ENCODE assay signal across 11 cellular contexts in the genomic region with DNA sequence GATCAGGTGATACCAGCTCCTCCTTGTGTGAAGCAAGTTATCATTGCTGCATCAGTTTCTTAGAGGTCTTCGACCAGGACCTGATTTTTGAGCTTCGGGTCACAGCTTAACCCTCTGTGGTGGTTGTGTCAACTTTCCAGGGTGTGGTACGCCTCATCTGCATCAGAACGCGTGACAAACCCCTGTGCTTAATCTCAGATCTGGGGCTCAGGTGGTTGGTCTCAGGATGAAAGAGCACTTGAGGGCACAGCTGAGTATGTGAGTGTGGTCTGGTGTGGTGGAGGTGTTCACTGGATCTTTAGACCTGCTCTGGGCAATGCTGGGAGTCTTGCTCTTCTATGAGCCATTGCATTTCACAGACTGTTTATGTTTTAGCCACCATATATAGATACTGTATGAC.
DNase-seq lines count a peak whose midpoint lies in the region; ATAC-seq lines count a peak whose summit lies in the region.
"Had no signal": no experiment of that assay in that cellular context is flagged by ENCODE, and none has a peak within 500 bp of the region (broad histone marks: within the 10 kb centered on the region; RNA-seq: fewer than 3 reads in every experiment).

No MANE protein-coding gene starts in this region.

- ATAC-seq in GM18907 (IDR thresholded peaks at IDR 0.05; ENCODE audit: unreplicated experiment), result peak; percentile 63
- ATAC-seq in left colon, result no peak
- ATAC-seq: Panc1 had no signal

- intact Hi-C loops in left colon (cut with DNase I, micrococcal nuclease), result no loop called here

- DNase-seq in activated CD4-positive, alpha-beta T cell treated with anti-CD3 and anti-CD28 coated beads for 4 hours, result peak; percentile 19 to 29
- DNase-seq in activated effector memory CD4-positive, alpha-beta T cell treated with anti-CD3 and anti-CD28 coated beads, Interleukin-2, amount 50 U/mL, for 16 hours, result peak; percentile 76
- peak; percentile 52 for DNase-seq in stimulated activated CD4-positive, alpha-beta T cell treated with anti-CD3 and anti-CD28 coated beads, Interleukin-4, amount 100 ng/mL, for 24 hours
- DNase-seq in SIG-M5 (lab: John Stamatoyannopoulos, UW), result no peak
- DNase-seq in left colon, result no peak
- no peak for DNase-seq in DMS114 treated with DMSO at 0.1 percent for 48 hours (lab: John Stamatoyannopoulos, UW; ENCODE audit: unreplicated experiment)
- no peak for DNase-seq in mucosa of gallbladder (ENCODE audit: low spot score)
- DNase-seq: hypothalamus, NCI-H1694 treated with DMSO at 0.1 percent for 48 hours had no signal

Comparison
In these comparisons a context has a peak if more than half of its experiments do, and no peak if none do; other contexts are left out.
1. DNase-seq: peak in activated CD4-positive, alpha-beta T cell treated with anti-CD3 and anti-CD28 coated beads for 4 hours (2 of 2), activated effector memory CD4-positive, alpha-beta T cell treated with anti-CD3 and anti-CD28 coated beads, Interleukin-2, amount 50 U/mL, for 16 hours (single experiment) and stimulated activated CD4-positive, alpha-beta T cell treated with anti-CD3 and anti-CD28 coated beads, Interleukin-4, amount 100 ng/mL, for 24 hours (single experiment); none in SIG-M5 (single experiment), left colon (0 of 2), DMS114 treated with DMSO at 0.1 percent for 48 hours (single experiment) and mucosa of gallbladder (single experiment).